In the genomic region with DNA sequence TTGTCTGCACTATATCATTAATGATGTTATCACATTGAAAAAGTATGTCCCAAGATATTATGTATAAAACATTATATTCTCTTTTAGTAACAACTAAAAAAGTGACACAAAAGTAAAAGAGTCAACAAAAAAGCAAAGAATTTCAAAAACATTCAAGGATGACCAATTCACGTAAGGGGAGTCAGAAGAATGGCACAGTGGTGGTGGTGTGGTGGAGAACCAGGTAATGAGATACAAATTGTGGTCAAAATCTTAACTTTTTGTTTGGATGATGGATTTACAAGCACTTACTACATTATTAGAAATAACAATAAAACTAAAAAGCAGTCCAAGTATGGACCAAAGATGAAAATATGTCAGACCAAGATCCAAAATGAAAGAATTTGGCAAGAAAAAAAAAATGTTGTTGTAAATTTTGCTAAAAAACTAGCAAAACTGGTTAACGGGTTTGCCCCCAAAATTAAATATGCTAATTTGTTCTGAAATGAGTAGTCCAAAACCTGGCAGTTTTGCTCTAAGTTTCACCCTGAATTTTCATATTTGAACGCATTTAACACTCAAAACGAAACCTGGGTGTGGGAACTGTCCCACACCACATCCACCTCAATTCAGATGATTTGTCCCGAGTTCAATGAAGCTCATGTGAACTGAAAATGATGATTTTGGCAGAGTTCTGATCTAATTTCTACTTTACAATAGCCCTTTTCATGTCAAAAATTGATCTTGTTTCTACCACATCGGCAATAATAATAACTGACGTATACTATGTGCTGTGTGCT, we compare ENCODE assay signal across 1 cellular context.
TF ChIP-seq lines count a peak whose summit lies in the region.

No MANE protein-coding gene starts in this region.

TF ChIP-seq in GM12878, 131 proteins besides CTCF, POLR2A, EP300 and RAD21 (continued from another document and continues in another):
- TF ChIP-seq, protein P1, sequence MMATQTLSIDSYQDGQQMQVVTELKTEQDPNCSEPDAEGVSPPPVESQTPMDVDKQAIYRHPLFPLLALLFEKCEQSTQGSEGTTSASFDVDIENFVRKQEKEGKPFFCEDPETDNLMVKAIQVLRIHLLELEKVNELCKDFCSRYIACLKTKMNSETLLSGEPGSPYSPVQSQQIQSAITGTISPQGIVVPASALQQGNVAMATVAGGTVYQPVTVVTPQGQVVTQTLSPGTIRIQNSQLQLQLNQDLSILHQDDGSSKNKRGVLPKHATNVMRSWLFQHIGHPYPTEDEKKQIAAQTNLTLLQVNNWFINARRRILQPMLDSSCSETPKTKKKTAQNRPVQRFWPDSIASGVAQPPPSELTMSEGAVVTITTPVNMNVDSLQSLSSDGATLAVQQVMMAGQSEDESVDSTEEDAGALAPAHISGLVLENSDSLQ (IDR thresholded peaks at IDR 0.05): no peak
- TF ChIP-seq SREBF1 (IDR thresholded peaks at IDR 0.05; ENCODE audit: low read length): peak; percentile 72; the same call in 1 of the 2 replicates
- peak; percentile 96 for TF ChIP-seq MTA2 (IDR thresholded peaks at IDR 0.05; ENCODE audit: low read depth)
- TF ChIP-seq, protein P2, sequence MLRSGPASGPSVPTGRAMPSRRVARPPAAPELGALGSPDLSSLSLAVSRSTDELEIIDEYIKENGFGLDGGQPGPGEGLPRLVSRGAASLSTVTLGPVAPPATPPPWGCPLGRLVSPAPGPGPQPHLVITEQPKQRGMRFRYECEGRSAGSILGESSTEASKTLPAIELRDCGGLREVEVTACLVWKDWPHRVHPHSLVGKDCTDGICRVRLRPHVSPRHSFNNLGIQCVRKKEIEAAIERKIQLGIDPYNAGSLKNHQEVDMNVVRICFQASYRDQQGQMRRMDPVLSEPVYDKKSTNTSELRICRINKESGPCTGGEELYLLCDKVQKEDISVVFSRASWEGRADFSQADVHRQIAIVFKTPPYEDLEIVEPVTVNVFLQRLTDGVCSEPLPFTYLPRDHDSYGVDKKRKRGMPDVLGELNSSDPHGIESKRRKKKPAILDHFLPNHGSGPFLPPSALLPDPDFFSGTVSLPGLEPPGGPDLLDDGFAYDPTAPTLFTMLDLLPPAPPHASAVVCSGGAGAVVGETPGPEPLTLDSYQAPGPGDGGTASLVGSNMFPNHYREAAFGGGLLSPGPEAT (IDR thresholded peaks at IDR 0.05; ENCODE audit: low read depth): peak; percentile 59; the same call in 1 of the 2 replicates
- 0 out of 2 replicates have a peak, but pooled peaks have one; percentile 72 for TF ChIP-seq CHD2 (IDR thresholded peaks at IDR 0.05; ENCODE audit: borderline replicate concordance, low read depth, low read length)
- TF ChIP-seq, protein P3, sequence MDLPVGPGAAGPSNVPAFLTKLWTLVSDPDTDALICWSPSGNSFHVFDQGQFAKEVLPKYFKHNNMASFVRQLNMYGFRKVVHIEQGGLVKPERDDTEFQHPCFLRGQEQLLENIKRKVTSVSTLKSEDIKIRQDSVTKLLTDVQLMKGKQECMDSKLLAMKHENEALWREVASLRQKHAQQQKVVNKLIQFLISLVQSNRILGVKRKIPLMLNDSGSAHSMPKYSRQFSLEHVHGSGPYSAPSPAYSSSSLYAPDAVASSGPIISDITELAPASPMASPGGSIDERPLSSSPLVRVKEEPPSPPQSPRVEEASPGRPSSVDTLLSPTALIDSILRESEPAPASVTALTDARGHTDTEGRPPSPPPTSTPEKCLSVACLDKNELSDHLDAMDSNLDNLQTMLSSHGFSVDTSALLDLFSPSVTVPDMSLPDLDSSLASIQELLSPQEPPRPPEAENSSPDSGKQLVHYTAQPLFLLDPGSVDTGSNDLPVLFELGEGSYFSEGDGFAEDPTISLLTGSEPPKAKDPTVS (IDR thresholded peaks at IDR 0.05; ENCODE audit: low read depth, low read length): no peak
- peak; percentile 45; the same call in 1 of the 2 replicates for TF ChIP-seq RAD51 (IDR thresholded peaks at IDR 0.05)
- peak; percentile 97 for TF ChIP-seq ZBED1 (IDR thresholded peaks at IDR 0.05; ENCODE audit: borderline replicate concordance)
- peak; percentile 75 for TF ChIP-seq CREB1 (IDR thresholded peaks at IDR 0.05; ENCODE audit: low read depth)
- TF ChIP-seq ZSCAN29 (IDR thresholded peaks at IDR 0.05): no peak; the same call in 1 of the 2 replicates
- TF ChIP-seq, protein P4, sequence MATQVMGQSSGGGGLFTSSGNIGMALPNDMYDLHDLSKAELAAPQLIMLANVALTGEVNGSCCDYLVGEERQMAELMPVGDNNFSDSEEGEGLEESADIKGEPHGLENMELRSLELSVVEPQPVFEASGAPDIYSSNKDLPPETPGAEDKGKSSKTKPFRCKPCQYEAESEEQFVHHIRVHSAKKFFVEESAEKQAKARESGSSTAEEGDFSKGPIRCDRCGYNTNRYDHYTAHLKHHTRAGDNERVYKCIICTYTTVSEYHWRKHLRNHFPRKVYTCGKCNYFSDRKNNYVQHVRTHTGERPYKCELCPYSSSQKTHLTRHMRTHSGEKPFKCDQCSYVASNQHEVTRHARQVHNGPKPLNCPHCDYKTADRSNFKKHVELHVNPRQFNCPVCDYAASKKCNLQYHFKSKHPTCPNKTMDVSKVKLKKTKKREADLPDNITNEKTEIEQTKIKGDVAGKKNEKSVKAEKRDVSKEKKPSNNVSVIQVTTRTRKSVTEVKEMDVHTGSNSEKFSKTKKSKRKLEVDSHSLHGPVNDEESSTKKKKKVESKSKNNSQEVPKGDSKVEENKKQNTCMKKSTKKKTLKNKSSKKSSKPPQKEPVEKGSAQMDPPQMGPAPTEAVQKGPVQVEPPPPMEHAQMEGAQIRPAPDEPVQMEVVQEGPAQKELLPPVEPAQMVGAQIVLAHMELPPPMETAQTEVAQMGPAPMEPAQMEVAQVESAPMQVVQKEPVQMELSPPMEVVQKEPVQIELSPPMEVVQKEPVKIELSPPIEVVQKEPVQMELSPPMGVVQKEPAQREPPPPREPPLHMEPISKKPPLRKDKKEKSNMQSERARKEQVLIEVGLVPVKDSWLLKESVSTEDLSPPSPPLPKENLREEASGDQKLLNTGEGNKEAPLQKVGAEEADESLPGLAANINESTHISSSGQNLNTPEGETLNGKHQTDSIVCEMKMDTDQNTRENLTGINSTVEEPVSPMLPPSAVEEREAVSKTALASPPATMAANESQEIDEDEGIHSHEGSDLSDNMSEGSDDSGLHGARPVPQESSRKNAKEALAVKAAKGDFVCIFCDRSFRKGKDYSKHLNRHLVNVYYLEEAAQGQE (IDR thresholded peaks at IDR 0.05; ENCODE audit: low read depth, low read length): peak; percentile 44; the same call in 1 of the 2 replicates
- TF ChIP-seq PML (IDR thresholded peaks at IDR 0.05; ENCODE audit: low read length): peak; percentile 94
- peak; percentile 59 for TF ChIP-seq ZNF384 (IDR thresholded peaks at IDR 0.05; ENCODE audit: borderline replicate concordance, low read depth, low read length)
- peak; percentile 89 for TF ChIP-seq TBL1XR1 (IDR thresholded peaks at IDR 0.05; ENCODE audit: low read depth, low read length)
- TF ChIP-seq JUNB (IDR thresholded peaks at IDR 0.05): peak; percentile 99
- peak; percentile 41; the same call in 1 of the 2 replicates for TF ChIP-seq TCF7 (IDR thresholded peaks at IDR 0.05; ENCODE audit: borderline replicate concordance)
- TF ChIP-seq ETV6 (conservative IDR thresholded peaks at IDR 0.05 in 1 of 2, IDR thresholded peaks at IDR 0.05 in 1 of 2; ENCODE audit: borderline replicate concordance in 1 of 2, low read depth in 1 of 2): peak in 1 of 2 experiments; percentile 72; a peak in 1 of 4 replicates
- TF ChIP-seq CBX5 (IDR thresholded peaks at IDR 0.05; ENCODE audit: low read depth): peak; percentile 29; the same call in 1 of the 2 replicates
- peak; percentile 99 for TF ChIP-seq POU2F2 (IDR thresholded peaks at IDR 0.05; ENCODE audit: borderline replicate concordance, low read depth, low read length)
- TF ChIP-seq EED (IDR thresholded peaks at IDR 0.05; ENCODE audit: low read depth): peak; percentile 85
- peak; percentile 63 to 68; a peak in 3 of 4 replicates for TF ChIP-seq BHLHE40 (IDR thresholded peaks at IDR 0.05; ENCODE audit: borderline replicate concordance in 1 of 2, low read depth in 2 of 2, low read length in 1 of 2)
- TF ChIP-seq POLR2AphosphoS2 (IDR thresholded peaks at IDR 0.05; ENCODE audit: low read depth, low read length): peak; percentile 74; the same call in 1 of the 2 replicates
- TF ChIP-seq STAT3 (IDR thresholded peaks at IDR 0.05; ENCODE audit: low read depth, low read length): peak; percentile 58; the same call in 1 of the 2 replicates
- TF ChIP-seq, protein P5, sequence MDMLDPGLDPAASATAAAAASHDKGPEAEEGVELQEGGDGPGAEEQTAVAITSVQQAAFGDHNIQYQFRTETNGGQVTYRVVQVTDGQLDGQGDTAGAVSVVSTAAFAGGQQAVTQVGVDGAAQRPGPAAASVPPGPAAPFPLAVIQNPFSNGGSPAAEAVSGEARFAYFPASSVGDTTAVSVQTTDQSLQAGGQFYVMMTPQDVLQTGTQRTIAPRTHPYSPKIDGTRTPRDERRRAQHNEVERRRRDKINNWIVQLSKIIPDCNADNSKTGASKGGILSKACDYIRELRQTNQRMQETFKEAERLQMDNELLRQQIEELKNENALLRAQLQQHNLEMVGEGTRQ (IDR thresholded peaks at IDR 0.05; ENCODE audit: borderline replicate concordance, low read depth, low read length): no peak
- peak; percentile 99 for TF ChIP-seq NFIC (IDR thresholded peaks at IDR 0.05; ENCODE audit: low read depth, low read length)
- no peak for TF ChIP-seq HDAC6 (IDR thresholded peaks at IDR 0.05; ENCODE audit: unreplicated experiment)
- TF ChIP-seq, protein P6, sequence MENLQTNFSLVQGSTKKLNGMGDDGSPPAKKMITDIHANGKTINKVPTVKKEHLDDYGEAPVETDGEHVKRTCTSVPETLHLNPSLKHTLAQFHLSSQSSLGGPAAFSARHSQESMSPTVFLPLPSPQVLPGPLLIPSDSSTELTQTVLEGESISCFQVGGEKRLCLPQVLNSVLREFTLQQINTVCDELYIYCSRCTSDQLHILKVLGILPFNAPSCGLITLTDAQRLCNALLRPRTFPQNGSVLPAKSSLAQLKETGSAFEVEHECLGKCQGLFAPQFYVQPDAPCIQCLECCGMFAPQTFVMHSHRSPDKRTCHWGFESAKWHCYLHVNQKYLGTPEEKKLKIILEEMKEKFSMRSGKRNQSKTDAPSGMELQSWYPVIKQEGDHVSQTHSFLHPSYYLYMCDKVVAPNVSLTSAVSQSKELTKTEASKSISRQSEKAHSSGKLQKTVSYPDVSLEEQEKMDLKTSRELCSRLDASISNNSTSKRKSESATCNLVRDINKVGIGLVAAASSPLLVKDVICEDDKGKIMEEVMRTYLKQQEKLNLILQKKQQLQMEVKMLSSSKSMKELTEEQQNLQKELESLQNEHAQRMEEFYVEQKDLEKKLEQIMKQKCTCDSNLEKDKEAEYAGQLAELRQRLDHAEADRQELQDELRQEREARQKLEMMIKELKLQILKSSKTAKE (IDR thresholded peaks at IDR 0.05; ENCODE audit: low read depth, poor library complexity, severe bottlenecking): peak; percentile 92
- peak; percentile 94; the same call in 1 of the 2 replicates for TF ChIP-seq MTA3 (IDR thresholded peaks at IDR 0.05; ENCODE audit: borderline replicate concordance, low read length)
- peak; percentile 99 for TF ChIP-seq IRF4 (IDR thresholded peaks at IDR 0.05; ENCODE audit: low read depth, low read length)
- peak; percentile 86 for TF ChIP-seq BMI1 (IDR thresholded peaks at IDR 0.05; ENCODE audit: borderline replicate concordance)
- TF ChIP-seq, protein P7, sequence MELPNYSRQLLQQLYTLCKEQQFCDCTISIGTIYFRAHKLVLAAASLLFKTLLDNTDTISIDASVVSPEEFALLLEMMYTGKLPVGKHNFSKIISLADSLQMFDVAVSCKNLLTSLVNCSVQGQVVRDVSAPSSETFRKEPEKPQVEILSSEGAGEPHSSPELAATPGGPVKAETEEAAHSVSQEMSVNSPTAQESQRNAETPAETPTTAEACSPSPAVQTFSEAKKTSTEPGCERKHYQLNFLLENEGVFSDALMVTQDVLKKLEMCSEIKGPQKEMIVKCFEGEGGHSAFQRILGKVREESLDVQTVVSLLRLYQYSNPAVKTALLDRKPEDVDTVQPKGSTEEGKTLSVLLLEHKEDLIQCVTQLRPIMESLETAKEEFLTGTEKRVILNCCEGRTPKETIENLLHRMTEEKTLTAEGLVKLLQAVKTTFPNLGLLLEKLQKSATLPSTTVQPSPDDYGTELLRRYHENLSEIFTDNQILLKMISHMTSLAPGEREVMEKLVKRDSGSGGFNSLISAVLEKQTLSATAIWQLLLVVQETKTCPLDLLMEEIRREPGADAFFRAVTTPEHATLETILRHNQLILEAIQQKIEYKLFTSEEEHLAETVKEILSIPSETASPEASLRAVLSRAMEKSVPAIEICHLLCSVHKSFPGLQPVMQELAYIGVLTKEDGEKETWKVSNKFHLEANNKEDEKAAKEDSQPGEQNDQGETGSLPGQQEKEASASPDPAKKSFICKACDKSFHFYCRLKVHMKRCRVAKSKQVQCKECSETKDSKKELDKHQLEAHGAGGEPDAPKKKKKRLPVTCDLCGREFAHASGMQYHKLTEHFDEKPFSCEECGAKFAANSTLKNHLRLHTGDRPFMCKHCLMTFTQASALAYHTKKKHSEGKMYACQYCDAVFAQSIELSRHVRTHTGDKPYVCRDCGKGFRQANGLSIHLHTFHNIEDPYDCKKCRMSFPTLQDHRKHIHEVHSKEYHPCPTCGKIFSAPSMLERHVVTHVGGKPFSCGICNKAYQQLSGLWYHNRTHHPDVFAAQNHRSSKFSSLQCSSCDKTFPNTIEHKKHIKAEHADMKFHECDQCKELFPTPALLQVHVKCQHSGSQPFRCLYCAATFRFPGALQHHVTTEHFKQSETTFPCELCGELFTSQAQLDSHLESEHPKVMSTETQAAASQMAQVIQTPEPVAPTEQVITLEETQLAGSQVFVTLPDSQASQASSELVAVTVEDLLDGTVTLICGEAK (IDR thresholded peaks at IDR 0.05; ENCODE audit: borderline replicate concordance): no peak
- no peak for TF ChIP-seq NFXL1 (IDR thresholded peaks at IDR 0.05; ENCODE audit: borderline replicate concordance)
- TF ChIP-seq SMAD5 (IDR thresholded peaks at IDR 0.05; ENCODE audit: low read depth): peak; percentile 28; the same call in 1 of the 2 replicates
- TF ChIP-seq DPF2 (IDR thresholded peaks at IDR 0.05): peak; percentile 95
- peak; percentile 84 to 85 for TF ChIP-seq IKZF2 (IDR thresholded peaks at IDR 0.05)
- TF ChIP-seq SPI1 (IDR thresholded peaks at IDR 0.05; ENCODE audit: borderline replicate concordance, insufficient read depth, low read depth, low read length): no peak
- TF ChIP-seq GABPA (IDR thresholded peaks at IDR 0.05; ENCODE audit: low read depth): peak; percentile 56; the same call in 1 of the 2 replicates
- TF ChIP-seq MXI1 (IDR thresholded peaks at IDR 0.05; ENCODE audit: low read depth, low read length): no peak
- peak; percentile 97 for TF ChIP-seq BCL11A (IDR thresholded peaks at IDR 0.05; ENCODE audit: low read depth, low read length)
- TF ChIP-seq, protein P8, sequence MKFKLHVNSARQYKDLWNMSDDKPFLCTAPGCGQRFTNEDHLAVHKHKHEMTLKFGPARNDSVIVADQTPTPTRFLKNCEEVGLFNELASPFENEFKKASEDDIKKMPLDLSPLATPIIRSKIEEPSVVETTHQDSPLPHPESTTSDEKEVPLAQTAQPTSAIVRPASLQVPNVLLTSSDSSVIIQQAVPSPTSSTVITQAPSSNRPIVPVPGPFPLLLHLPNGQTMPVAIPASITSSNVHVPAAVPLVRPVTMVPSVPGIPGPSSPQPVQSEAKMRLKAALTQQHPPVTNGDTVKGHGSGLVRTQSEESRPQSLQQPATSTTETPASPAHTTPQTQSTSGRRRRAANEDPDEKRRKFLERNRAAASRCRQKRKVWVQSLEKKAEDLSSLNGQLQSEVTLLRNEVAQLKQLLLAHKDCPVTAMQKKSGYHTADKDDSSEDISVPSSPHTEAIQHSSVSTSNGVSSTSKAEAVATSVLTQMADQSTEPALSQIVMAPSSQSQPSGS (IDR thresholded peaks at IDR 0.05; ENCODE audit: low read length): peak; percentile 100
- TF ChIP-seq ASH2L (IDR thresholded peaks at IDR 0.05; ENCODE audit: borderline replicate concordance, low read depth): no peak
- no peak for TF ChIP-seq MYC (IDR thresholded peaks at IDR 0.05; ENCODE audit: insufficient read depth, insufficient read length, insufficient replicate concordance, low read length, severe bottlenecking)
- TF ChIP-seq BACH1 (IDR thresholded peaks at IDR 0.05; ENCODE audit: borderline replicate concordance): peak; percentile 88
